In the genomic region with DNA sequence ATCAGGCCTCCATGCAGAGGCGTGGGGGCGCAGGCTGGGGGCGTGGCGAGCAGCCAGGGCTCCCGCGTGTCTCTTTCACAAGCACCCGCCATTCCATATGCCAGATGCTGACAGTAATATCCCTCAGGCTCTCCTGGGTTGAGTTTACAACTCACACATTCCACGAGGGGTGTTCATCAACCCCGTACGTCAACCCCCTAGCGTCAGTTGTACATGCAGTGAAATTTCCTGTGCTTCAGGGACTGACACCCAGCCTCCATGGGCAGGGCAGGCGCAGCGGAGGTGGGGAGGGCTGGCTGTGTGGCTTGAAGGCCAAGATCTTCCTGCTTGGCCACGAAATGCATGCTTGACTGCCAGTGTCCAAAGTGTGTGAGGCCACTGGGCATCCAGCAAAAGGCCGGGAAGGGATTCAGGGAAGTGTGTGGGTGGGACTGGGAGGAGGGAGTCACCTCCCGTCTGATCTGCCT, we compare ENCODE assay signal across 14 cellular contexts. TPM values are rescaled to one million over a fixed set of nuclear protein-coding genes. Genes with fewer than 3 reads are reported as not detected.
DNase-seq lines count a peak whose midpoint lies in the region; ATAC-seq, FAIRE-seq and TF ChIP-seq lines count a peak whose summit lies in the region.
"Had no signal": no experiment of that assay in that cellular context is flagged by ENCODE, and none has a peak within 500 bp of the region (broad histone marks: within the 10 kb centered on the region; RNA-seq: fewer than 3 reads in every experiment).

No MANE protein-coding gene starts in this region.

- CTCF ChIA-PET in K562 (lab: Yijun Ruan, JAX; ENCODE audit: low intra/inter-chr PET ratio), result no interaction called here

- BruUV-seq in K562 (replicated peaks; lab: Mats Ljungman, UMichigan), result no TSS peak

- no peaks in the 10 kb centered on the region for H4K20me1 ChIP-seq in GM23248 (ENCODE audit: insufficient read depth)
- H4K20me1 ChIP-seq in K562 (replicated peaks; ENCODE audit: control insufficient read depth, insufficient read depth, low read length), result peaks cover 4% of the 10 kb centered on the region; the same call in 1 of the 2 replicates
- H4K20me1 ChIP-seq in keratinocyte (ENCODE audit: control insufficient read depth, extremely low read depth, insufficient read depth, low read length), result no peaks in the 10 kb centered on the region

- ATAC-seq in K562 (0 out of 3 replicates have a peak, but pooled peaks have one; percentile 27), GM19397 (IDR thresholded peaks at IDR 0.05; ENCODE audit: unreplicated experiment) (no peak)
- ATAC-seq: activated CD4-positive, alpha-beta T cell treated with anti-CD3 and anti-CD28 coated beads for 36 hours had no signal

- H3K9me3 ChIP-seq in GM23248 (ENCODE audit: low read depth) (no peaks in the 10 kb centered on the region), K562 (replicated peaks; ENCODE audit: control insufficient read depth, insufficient read depth, low read depth, low read length) (no peaks in the 10 kb centered on the region), keratinocyte (ENCODE audit: control insufficient read depth, low read depth, low read length) (no peaks in the 10 kb centered on the region), subcutaneous abdominal adipose tissue (ENCODE audit: control insufficient read depth in 5 of 5, low read length in 5 of 5) (no peaks in the 10 kb centered on the region)

- 1% methylated on average over 16 of the region's 16 CpGs for WGBS in GM23248 (ENCODE audit: low coverage in 1 of 2, low lambda C conversion rate in 2 of 2, missing lambda C conversion rate in 2 of 2), 2 experiments
- 5% methylated on average over 16 of the region's 16 CpGs for WGBS in K562 (ENCODE audit: insufficient coverage, low coverage, missing lambda C conversion rate)

- H3K4me1 Mint-ChIP-seq in activated CD4-positive, alpha-beta T cell treated with anti-CD3 and anti-CD28 coated beads, Interleukin-2, amount 10 ng/mL, durations not matched to agents 24 days and 14 days, result peaks cover 4% of the 10 kb centered on the region

- TF ChIP-seq CTCF in K562 (IDR thresholded peaks at IDR 0.05 in 2 of 3, conservative IDR thresholded peaks at IDR 0.05 in 1 of 3; ENCODE audit: insufficient read depth in 2 of 3, low read depth in 1 of 3, low read length in 3 of 3) (no peak), keratinocyte (optimal IDR thresholded peaks at IDR 0.05 in 1 of 3, IDR thresholded peaks at IDR 0.05 in 1 of 3, conservative IDR thresholded peaks at IDR 0.05 in 1 of 3; ENCODE audit: extremely low read depth in 1 of 3, insufficient read depth in 2 of 3, low read length in 3 of 3) (no peak)

- DNase-seq in GM23248 (peak; percentile 99), K562 (ENCODE audit: extremely low read depth in 1 of 4, low spot score in 3 of 4) (no peak), keratinocyte (ENCODE audit: low read depth, low spot score) (peak; percentile 59), superior temporal gyrus (ENCODE audit: extremely low spot score) (no peak), NCI-H446 treated with DMSO at 0.1 percent for 48 hours (lab: John Stamatoyannopoulos, UW) (no peak)
- DNase-seq in activated CD4-positive, alpha-beta T cell treated with anti-CD3 and anti-CD28 coated beads, Interleukin-2, amount 10 ng/mL, durations not matched to agents 24 days and 14 days, result no peak
- DNase-seq: activated CD4-positive, alpha-beta T cell treated with anti-CD3 and anti-CD28 coated beads for 36 hours; activated effector memory CD4-positive, alpha-beta T cell treated with anti-CD3 and anti-CD28 coated beads, Interleukin-2, amount 50 U/mL, for 16 hours; NCI-H69 had no signal

- H3K9me1 ChIP-seq in K562 (ENCODE audit: control insufficient read depth, insufficient read depth, low read length) (no peaks in the 10 kb centered on the region), keratinocyte (ENCODE audit: control insufficient read depth, extremely low read depth, insufficient read depth, low read length) (no peaks in the 10 kb centered on the region)

- no peaks in the 10 kb centered on the region for H3K79me2 ChIP-seq in GM23248 (ENCODE audit: insufficient read depth)
- no peaks in the 10 kb centered on the region for H3K79me2 ChIP-seq in K562 (ENCODE audit: control insufficient read depth, insufficient read depth, low read length)
- H3K79me2 ChIP-seq in keratinocyte (ENCODE audit: control insufficient read depth, insufficient read depth, low read length), result no peaks in the 10 kb centered on the region

- in situ Hi-C loops in GM23248 (cut with MboI) (no loop called here), K562 (cut with MboI) (no loop called here)

- FAIRE-seq in K562 (lab: Jason Lieb, UNC) (no peak), keratinocyte (lab: Jason Lieb, UNC) (peak; percentile 23)
- FAIRE-seq: GM12891 had no signal

- intact Hi-C loops in K562 (cut with micrococcal nuclease), result no loop called here
- intact Hi-C loops in activated CD4-positive, alpha-beta T cell treated with anti-CD3 and anti-CD28 coated beads, Interleukin-2, amount 10 ng/mL, durations not matched to agents 24 days and 14 days (cut with micrococcal nuclease), result no loop called here

- no peak overlapping the region for H3K27ac Mint-ChIP-seq in activated CD4-positive, alpha-beta T cell treated with anti-CD3 and anti-CD28 coated beads, Interleukin-2, amount 10 ng/mL, durations not matched to agents 24 days and 14 days
- H3K27ac Mint-ChIP-seq: activated CD4-positive, alpha-beta T cell treated with anti-CD3 and anti-CD28 coated beads for 36 hours; progenitor cell of endocrine pancreas had no signal

- H3K4me3 ChIP-seq in GM23248 (peak overlapping the region; percentile 50), K562 (no peak overlapping the region), keratinocyte (ENCODE audit: control insufficient read depth in 2 of 3, extremely low read depth in 1 of 3, insufficient read depth in 2 of 3, low read depth in 1 of 3, low read length in 3 of 3) (no peak overlapping the region), subcutaneous abdominal adipose tissue (ENCODE audit: low read depth in 1 of 5, low read length in 5 of 5) (no peak overlapping the region)

- no peak for TF ChIP-seq POLR2A in K562 (conservative IDR thresholded peaks at IDR 0.05)

- H3K36me3 ChIP-seq in GM23248 (ENCODE audit: low read depth) (no peaks in the 10 kb centered on the region), K562 (ENCODE audit: control insufficient read depth, insufficient read depth, low read length) (no peaks in the 10 kb centered on the region), keratinocyte (ENCODE audit: control insufficient read depth in 2 of 2, extremely low read depth in 1 of 2, insufficient read depth in 2 of 2, low read length in 2 of 2) (no peaks in the 10 kb centered on the region), subcutaneous abdominal adipose tissue (ENCODE audit: control insufficient read depth in 5 of 5, insufficient read depth in 5 of 5, low read length in 5 of 5) (no peaks in the 10 kb centered on the region)

- H3F3A ChIP-seq in GM23248 (ENCODE audit: insufficient read depth), result peaks cover 33% of the 10 kb centered on the region

- peak overlapping the region; percentile 98 for H3K27ac ChIP-seq in GM23248
- H3K27ac ChIP-seq in K562 (ENCODE audit: extremely low read depth, low read depth, low read length), result no peak overlapping the region
- H3K27ac ChIP-seq in keratinocyte (ENCODE audit: control insufficient read depth, insufficient read depth, low read length), result no peak overlapping the region
- peak overlapping the region; percentile 64 for H3K27ac ChIP-seq in subcutaneous abdominal adipose tissue (ENCODE audit: low read depth, low read length)

- no peak overlapping the region for H3K4me3 Mint-ChIP-seq in activated CD4-positive, alpha-beta T cell treated with anti-CD3 and anti-CD28 coated beads, Interleukin-2, amount 10 ng/mL, durations not matched to agents 24 days and 14 days
- H3K4me3 Mint-ChIP-seq: activated CD4-positive, alpha-beta T cell treated with anti-CD3 and anti-CD28 coated beads for 36 hours had no signal

- peak overlapping the region; percentile 87 for H3K9ac ChIP-seq in GM23248
- no peak overlapping the region for H3K9ac ChIP-seq in K562 (ENCODE audit: insufficient read depth in 1 of 2, low read depth in 2 of 2, low read length in 2 of 2)
- no peak overlapping the region for H3K9ac ChIP-seq in keratinocyte (ENCODE audit: control insufficient read depth, extremely low read depth, insufficient read depth, low read length)
- peak overlapping the region in 2 of 5 donors; percentile 29 to 53 for H3K9ac ChIP-seq in subcutaneous abdominal adipose tissue (ENCODE audit: low read length in 5 of 5)

- H3K4me1 ChIP-seq in GM23248 (ENCODE audit: insufficient read depth) (peaks cover 39% of the 10 kb centered on the region), K562 (replicated peaks in 1 of 2; ENCODE audit: control insufficient read depth in 2 of 2, insufficient read depth in 2 of 2, low read length in 2 of 2) (peaks cover 0 to 4% of the 10 kb centered on the region in 2 experiments; a peak in 1 of 5 replicates), keratinocyte (ENCODE audit: control insufficient read depth, extremely low read depth, insufficient read depth, low read length) (peaks cover 24% of the 10 kb centered on the region), subcutaneous abdominal adipose tissue (ENCODE audit: control insufficient read depth in 5 of 5, insufficient read depth in 5 of 5, low read length in 5 of 5) (peaks cover 7 to 35% (median 31%) of the 10 kb centered on the region in 5 donors)

- dilution Hi-C loops in keratinocyte (cut with MboI; ENCODE audit: extremely low pct_ligation_motif_present, low sequenced_read_pairs), result no loop called here

- TF ChIP-seq EP300 in K562 (IDR thresholded peaks at IDR 0.05; ENCODE audit: low read length), result no peak

- H3K9me3 Mint-ChIP-seq in activated CD4-positive, alpha-beta T cell treated with anti-CD3 and anti-CD28 coated beads, Interleukin-2, amount 10 ng/mL, durations not matched to agents 24 days and 14 days, result no peaks in the 10 kb centered on the region

- no peak for TF ChIP-seq RAD21 in K562 (CRISPR knock-in tag; conservative IDR thresholded peaks at IDR 0.05 in 1 of 2, IDR thresholded peaks at IDR 0.05 in 1 of 2)

- H3K27me3 ChIP-seq in GM23248 (replicated peaks; ENCODE audit: insufficient read depth) (no peaks in the 10 kb centered on the region), K562 (ENCODE audit: control insufficient read depth in 2 of 2, insufficient read depth in 2 of 2, low read length in 2 of 2) (peaks cover 60 to 73% of the 10 kb centered on the region in 2 experiments; a peak in 4 of 5 replicates), keratinocyte (ENCODE audit: control insufficient read depth, extremely low read depth, insufficient read depth, low read length) (no peaks in the 10 kb centered on the region), subcutaneous abdominal adipose tissue (ENCODE audit: control insufficient read depth in 5 of 5, insufficient read depth in 4 of 5, low read length in 5 of 5) (peaks cover 0 to under 1% (median 0%) of the 10 kb centered on the region in 5 donors)

- no peaks in the 10 kb centered on the region for H3K9me2 ChIP-seq in GM23248 (ENCODE audit: insufficient read depth)

- POLR2A ChIA-PET in K562 (lab: Yijun Ruan, JAX), result no interaction called here

- H3K4me2 ChIP-seq in GM23248 (ENCODE audit: unreplicated experiment), result peak overlapping the region; percentile 78
- H3K4me2 ChIP-seq in K562 (ENCODE audit: insufficient read depth, low read length), result peak overlapping the region; percentile 6; the same call in 1 of the 2 replicates
- H3K4me2 ChIP-seq in keratinocyte (ENCODE audit: control insufficient read depth, extremely low read depth, insufficient read depth, low read depth, low read length), result no peak overlapping the region

- H3K27me3 Mint-ChIP-seq in activated CD4-positive, alpha-beta T cell treated with anti-CD3 and anti-CD28 coated beads, Interleukin-2, amount 10 ng/mL, durations not matched to agents 24 days and 14 days, result peaks cover 18% of the 10 kb centered on the region

- no peaks in the 10 kb centered on the region for H3K36me3 Mint-ChIP-seq in activated CD4-positive, alpha-beta T cell treated with anti-CD3 and anti-CD28 coated beads, Interleukin-2, amount 10 ng/mL, durations not matched to agents 24 days and 14 days (ENCODE audit: low read depth)

- H2AFZ ChIP-seq in GM23248, result peak overlapping the region; percentile 76
- H2AFZ ChIP-seq in K562 (ENCODE audit: low read depth, low read length), result peak overlapping the region; percentile 54
- no peak overlapping the region for H2AFZ ChIP-seq in keratinocyte (ENCODE audit: control insufficient read depth, low read length)

RNA-seq across cellular contexts. Expression of gene CLIC6, which starts 33.6 kb away (rescaled TPM):
- total RNA-seq in GM23248 (2014; rRNA removed; shearing (Covaris generic)), result not detected in 2 replicates
- polyA plus RNA-seq in GM23248 (2016; fragmentation: Nextera tagmentation; extraction: Ambion mirVana) (0.08 TPM in 1 of 2 replicates, not detected in the other), K562 (2011; rRNA removed) (not detected in 2 replicates), K562 (2014; fragmentation: Illumina TruSeq; extraction: Trizol) (not detected in 2 replicates), K562 (2014; fragmentation: Nextera tagmentation; extraction: Ambion mirVana) (not detected), K562 (2014; rRNA removed) (not detected in 2 replicates), keratinocyte (not detected in 3 replicates)
- total RNA-seq in K562 (2011; cell fraction: chromatin; rRNA removed; ENCODE audit: low replicate concordance), result not detected in 2 replicates
- total RNA-seq in K562 (2011; cell fraction: nucleolus; rRNA removed), result not detected in 2 replicates
- total RNA-seq in K562 (2011; cell fraction: nucleoplasm; rRNA removed), result not detected in 2 replicates
- total RNA-seq in K562 (2014; rRNA removed) (not detected in 2 replicates), K562 (2014; rRNA removed; fragmentation: Illumina TruSeq; extraction: Trizol) (not detected in 2 replicates), K562 (2015; rRNA removed; fragmentation: Illumina TruSeq; extraction: Trizol) (not detected in 2 replicates), K562 (2021) (not detected in 2 replicates)
- polyA plus RNA-seq in K562 (2011; cell fraction: cytosol; rRNA removed), result not detected in 2 replicates
- not detected in 2 replicates for polyA plus RNA-seq in K562 (2011; cell fraction: nucleus; rRNA removed)
- 0.01 TPM in 1 of 2 replicates, not detected in the other for polyA plus RNA-seq in K562 (2012)
- not detected in 2 replicates for polyA minus RNA-seq in K562 (2011; rRNA and poly(A)+ RNA removed)
- polyA minus RNA-seq in K562 (2011; cell fraction: cytosol; rRNA and poly(A)+ RNA removed), result not detected in 2 replicates
- polyA minus RNA-seq in K562 (2011; cell fraction: nucleus; rRNA and poly(A)+ RNA removed), result not detected in 2 replicates
- polyA plus RNA-seq in keratinocyte (2011; ENCODE audit: low read depth), result not detected
- not detected in 2 replicates for polyA plus RNA-seq in keratinocyte (2011; cell fraction: cytosol; rRNA removed)
- not detected in 2 replicates for polyA plus RNA-seq in keratinocyte (2011; cell fraction: nucleus; rRNA removed)
- polyA plus RNA-seq in keratinocyte (2012; ENCODE audit: low replicate concordance), result not detected in 2 replicates
- not detected in 3 replicates for polyA minus RNA-seq in keratinocyte
- not detected for polyA minus RNA-seq in keratinocyte (2011; cell fraction: cytosol; rRNA and poly(A)+ RNA removed)
- not detected in 2 replicates for polyA minus RNA-seq in keratinocyte (2011; cell fraction: nucleus; rRNA and poly(A)+ RNA removed)
- not detected in 2 replicates for total RNA-seq in activated CD4-positive, alpha-beta T cell treated with anti-CD3 and anti-CD28 coated beads, Interleukin-2, amount 10 ng/mL, durations not matched to agents 24 days and 14 days
- total RNA-seq: glomerular endothelial cell had no signal

Comparison
In these comparisons a context has a peak if more than half of its experiments do, and no peak if none do; other contexts are left out.
1. DNase-seq: peak in GM23248 (single experiment) and keratinocyte (single experiment); none in K562 (0 of 4), superior temporal gyrus (single experiment), activated CD4-positive, alpha-beta T cell treated with anti-CD3 and anti-CD28 coated beads, Interleukin-2, amount 10 ng/mL, durations not matched to agents 24 days and 14 days (single experiment) and NCI-H446 treated with DMSO at 0.1 percent for 48 hours (single experiment).
2. H3K27ac ChIP-seq: peak in GM23248 (single experiment) and subcutaneous abdominal adipose tissue (single experiment); none in K562 (single experiment) and keratinocyte (single experiment).